In the genomic region with DNA sequence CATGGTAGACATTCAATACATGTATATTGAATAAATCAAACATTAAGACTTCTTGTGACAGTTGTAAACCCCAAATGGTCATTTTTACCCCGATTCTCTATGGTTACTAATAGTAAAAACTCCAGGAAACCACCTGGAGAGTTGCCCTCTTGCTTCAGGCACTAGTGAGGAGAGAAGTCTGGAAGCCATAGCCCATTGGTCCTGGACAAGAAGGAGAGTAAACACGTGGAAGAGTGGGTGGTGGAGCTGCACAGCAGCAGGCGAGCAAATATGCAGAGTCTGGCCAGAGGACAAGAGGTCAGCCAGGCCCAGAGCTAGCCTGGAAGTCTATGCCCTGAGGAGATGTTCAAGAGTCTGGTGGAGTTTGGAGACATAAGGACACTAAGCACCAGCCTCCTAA, we compare ENCODE assay signal across 14 cellular contexts. TPM values are rescaled to one million over a fixed set of nuclear protein-coding genes. Genes with fewer than 3 reads are reported as not detected.
DNase-seq lines count a peak whose midpoint lies in the region; ATAC-seq and TF ChIP-seq lines count a peak whose summit lies in the region.
"Had no signal": no experiment of that assay in that cellular context is flagged by ENCODE, and none has a peak within 500 bp of the region (broad histone marks: within the 10 kb centered on the region; RNA-seq: fewer than 3 reads in every experiment).

No MANE protein-coding gene starts in this region.

- no peaks in the 10 kb centered on the region for H3K9me3 ChIP-seq in adrenal gland (replicated peaks in 1 of 3)
- H3K9me3 ChIP-seq: BLaER1 treated with 17β-estradiol and CSF1 and Interleukin-3, amounts not matched to agents 10 nM and 100 nM had no signal

- peaks cover 7 to 32% of the 10 kb centered on the region in 2 donors for H3K4me1 ChIP-seq in adrenal gland (replicated peaks in 1 of 2)
- H3K4me1 ChIP-seq: parathyroid adenoma had no signal

- WGBS in adrenal gland, 4 donors = 49 to 58% (median 56%) methylated on average over 2 to 3 of the region's 3 CpGs

- peak; percentile 30 for DNase-seq in Ammon's horn (ENCODE audit: low spot score)
- DNase-seq in adrenal gland = peak in 4 of 7 donors; percentile 22 to 58 (median 34)
- peak; percentile 58 for DNase-seq in Right ventricle myocardium superior
- DNase-seq in renal cortical epithelial cell (ENCODE audit: low read depth) = peak; percentile 69
- no peak for DNase-seq in NCI-H187 (lab: John Stamatoyannopoulos, UW)
- no peak for DNase-seq in SW480 (ENCODE audit: low spot score)
- no peak for DNase-seq in stimulated activated effector memory CD8-positive, alpha-beta T cell treated with anti-CD3 and anti-CD28 coated beads, Interleukin-12 subunit alpha, Interleukin-12 subunit beta, amount 100 ng/mL, for 72 hours (ENCODE audit: low spot score in 2 of 2)
- DNase-seq in NCI-H510A treated with DMSO at 0.1 percent for 48 hours (lab: John Stamatoyannopoulos, UW) = no peak
- DNase-seq: activated CD4-positive, alpha-beta memory T cell treated with anti-CD3 and anti-CD28 coated beads, Interleukin-2, amount 10 ng/mL, durations not matched to agents 7 days and 5 days; NCI-H1048; T-helper 17 cell had no signal

- no peaks in the 10 kb centered on the region for H3K27me3 ChIP-seq in adrenal gland
- H3K27me3 ChIP-seq: BLaER1 treated with 17β-estradiol and CSF1 and Interleukin-3, amounts not matched to agents 10 nM and 100 nM had no signal

- H3K4me1 Mint-ChIP-seq in stimulated activated effector memory CD8-positive, alpha-beta T cell treated with anti-CD3 and anti-CD28 coated beads, Interleukin-12 subunit alpha, Interleukin-12 subunit beta, amount 100 ng/mL, for 72 hours = no peaks in the 10 kb centered on the region
- H3K4me1 Mint-ChIP-seq: activated CD4-positive, alpha-beta memory T cell treated with anti-CD3 and anti-CD28 coated beads, Interleukin-2, amount 10 ng/mL, durations not matched to agents 7 days and 5 days had no signal

- H3K36me3 ChIP-seq in adrenal gland (replicated peaks in 1 of 2) = no peaks in the 10 kb centered on the region

- no peak overlapping the region for H3K4me3 Mint-ChIP-seq in stimulated activated effector memory CD8-positive, alpha-beta T cell treated with anti-CD3 and anti-CD28 coated beads, Interleukin-12 subunit alpha, Interleukin-12 subunit beta, amount 100 ng/mL, for 72 hours
- H3K4me3 Mint-ChIP-seq: activated CD4-positive, alpha-beta memory T cell treated with anti-CD3 and anti-CD28 coated beads, Interleukin-2, amount 10 ng/mL, durations not matched to agents 7 days and 5 days; T-helper 17 cell had no signal

- H3K27ac ChIP-seq in adrenal gland = no peak overlapping the region
- H3K27ac ChIP-seq: parathyroid adenoma had no signal

- no peak for TF ChIP-seq POLR2A in adrenal gland (IDR thresholded peaks at IDR 0.05)

- ATAC-seq in Right ventricle myocardium superior (ENCODE audit: poor library complexity) = peak; percentile 60
- no peak for ATAC-seq in stimulated activated effector memory CD8-positive, alpha-beta T cell treated with anti-CD3 and anti-CD28 coated beads, Interleukin-12 subunit alpha, Interleukin-12 subunit beta, amount 100 ng/mL, for 72 hours
- ATAC-seq: activated naive CD4-positive, alpha-beta T cell treated with anti-CD3 and anti-CD28 coated beads, Interleukin-2, amount 50 U/mL, for 72 hours; T-helper 17 cell had no signal

- H3K36me3 Mint-ChIP-seq in stimulated activated effector memory CD8-positive, alpha-beta T cell treated with anti-CD3 and anti-CD28 coated beads, Interleukin-12 subunit alpha, Interleukin-12 subunit beta, amount 100 ng/mL, for 72 hours = no peaks in the 10 kb centered on the region
- H3K36me3 Mint-ChIP-seq: activated naive CD4-positive, alpha-beta T cell treated with anti-CD3 and anti-CD28 coated beads, Interleukin-2, amount 50 U/mL, for 72 hours had no signal

- no peak for TF ChIP-seq CTCF in adrenal gland (IDR thresholded peaks at IDR 0.05)

- H3K4me3 ChIP-seq in adrenal gland = no peak overlapping the region
- H3K4me3 ChIP-seq: BLaER1 treated with 17β-estradiol and CSF1 and Interleukin-3, amounts not matched to agents 10 nM and 100 nM had no signal

- intact Hi-C loops in adrenal gland (cut with DNase I) (no loop called here), Right ventricle myocardium superior (cut with DNase I) (no loop called here)

- no peaks in the 10 kb centered on the region for H3K9me3 Mint-ChIP-seq in stimulated activated effector memory CD8-positive, alpha-beta T cell treated with anti-CD3 and anti-CD28 coated beads, Interleukin-12 subunit alpha, Interleukin-12 subunit beta, amount 100 ng/mL, for 72 hours
- H3K9me3 Mint-ChIP-seq: activated CD4-positive, alpha-beta memory T cell treated with anti-CD3 and anti-CD28 coated beads, Interleukin-2, amount 10 ng/mL, durations not matched to agents 7 days and 5 days; activated naive CD4-positive, alpha-beta T cell treated with anti-CD3 and anti-CD28 coated beads, Interleukin-2, amount 50 U/mL, for 72 hours had no signal

- H3K27ac Mint-ChIP-seq in stimulated activated effector memory CD8-positive, alpha-beta T cell treated with anti-CD3 and anti-CD28 coated beads, Interleukin-12 subunit alpha, Interleukin-12 subunit beta, amount 100 ng/mL, for 72 hours = no peak overlapping the region
- H3K27ac Mint-ChIP-seq: activated CD4-positive, alpha-beta memory T cell treated with anti-CD3 and anti-CD28 coated beads, Interleukin-2, amount 10 ng/mL, durations not matched to agents 7 days and 5 days; activated naive CD4-positive, alpha-beta T cell treated with anti-CD3 and anti-CD28 coated beads, Interleukin-2, amount 50 U/mL, for 72 hours; T-helper 17 cell had no signal

RNA-seq across cellular contexts. Expression of gene DCHS1, which starts 17.7 kb away (rescaled TPM):
- total RNA-seq in adrenal gland (10 to 100 TPM in 6 of 8 donors, 1 to 10 TPM in 2; 8.6 to 15.3 (median 11.6) TPM), Right ventricle myocardium superior (9.6 TPM), renal cortical epithelial cell (under 0.01 and 1.3 TPM in 2 replicates)
- 10 to 100 TPM in 1 of 3 donors, 1 to 10 TPM in 2; 1.3 to 12.1 (median 5.0) TPM for polyA plus RNA-seq in adrenal gland

RNA-seq across cellular contexts. Expression of gene TPP1, which starts 18.6 kb away (rescaled TPM):
- total RNA-seq in adrenal gland = 100 to 1,000 TPM; 138 to 464 (median 355) TPM
- 100 to 1,000 TPM in 1 of 3 donors, 10 to 100 TPM in 2; 84.2 to 371 (median 96.9) TPM for polyA plus RNA-seq in adrenal gland
- total RNA-seq in Right ventricle myocardium superior = 71.5 TPM
- 16.1 and 107 TPM in 2 replicates for total RNA-seq in renal cortical epithelial cell

RNA-seq across cellular contexts. Expression of gene TAF10, which starts 25.9 kb away (rescaled TPM):
- total RNA-seq in adrenal gland (100 to 1,000 TPM in 7 of 8 donors, 10 to 100 TPM in 1; 69.7 to 290 (median 175) TPM), Right ventricle myocardium superior (83.6 TPM), renal cortical epithelial cell (36.1 and 36.9 TPM in 2 replicates)
- 100 to 1,000 TPM; 280 to 389 (median 310) TPM for polyA plus RNA-seq in adrenal gland

RNA-seq across cellular contexts. Expression of gene ILK, which starts 34.3 kb away (rescaled TPM):
- 100 to 1,000 TPM in 7 of 8 donors, 10 to 100 TPM in 1; 99.1 to 191 (median 153) TPM for total RNA-seq in adrenal gland
- 100 to 1,000 TPM; 117 to 177 (median 162) TPM for polyA plus RNA-seq in adrenal gland
- total RNA-seq in Right ventricle myocardium superior = 191 TPM
- total RNA-seq in renal cortical epithelial cell = 133 and 183 TPM in 2 replicates

RNA-seq across cellular contexts. Expression of gene RRP8, which starts 34.5 kb away (rescaled TPM):
- total RNA-seq in adrenal gland = 10 to 100 TPM in 7 of 8 donors, 1 to 10 TPM in 1; 9.4 to 25.9 (median 19.6) TPM
- polyA plus RNA-seq in adrenal gland = 10 to 100 TPM; 24.2 to 34.8 (median 33.5) TPM
- 19.8 TPM for total RNA-seq in Right ventricle myocardium superior
- 6.4 and 22.6 TPM in 2 replicates for total RNA-seq in renal cortical epithelial cell

Comparison
In these comparisons a context has a peak if more than half of its experiments do, and no peak if none do; other contexts are left out.
1. DNase-seq: peak in Ammon's horn (single experiment), adrenal gland (4 of 7), Right ventricle myocardium superior (single experiment) and renal cortical epithelial cell (single experiment); none in NCI-H187 (0 of 2), SW480 (single experiment), stimulated activated effector memory CD8-positive, alpha-beta T cell treated with anti-CD3 and anti-CD28 coated beads, Interleukin-12 subunit alpha, Interleukin-12 subunit beta, amount 100 ng/mL, for 72 hours (0 of 2) and NCI-H510A treated with DMSO at 0.1 percent for 48 hours (single experiment).